ENCODE assay signal across 17 cellular contexts in genomic region chr1:2128189-2128901, GRCh38.
DNase-seq lines count a peak whose midpoint lies in the region; ATAC-seq and TF ChIP-seq lines count a peak whose summit lies in the region.
"Had no signal": no experiment of that assay in that cellular context is flagged by ENCODE, and none has a peak within 500 bp of the region (broad histone marks: within the 10 kb centered on the region; RNA-seq: fewer than 3 reads in every experiment).

No MANE protein-coding gene starts in this region.

- DNase-seq in Right ventricle myocardium inferior (ENCODE audit: missing footprints) (peak; percentile 45), left cardiac atrium (no peak), cardiac septum (ENCODE audit: low spot score) (peak; percentile 58), nephron progenitor cell (no peak), upper lobe of left lung (peak; percentile 91 to 92), OCI-M1 (lab: John Stamatoyannopoulos, UW) (no peak), SHP77 (lab: John Stamatoyannopoulos, UW) (no peak)
- DNase-seq: activated naive CD8-positive, alpha-beta T cell treated with anti-CD3 and anti-CD28 coated beads for 36 hours; brain microvascular endothelial cell; HFFc6; natural killer cell; NCI-H1092 treated with DMSO at 0.1 percent for 48 hours; NCI-H2081; NCI-H524; RPMI8226 had no signal

- no peaks in the 10 kb centered on the region for H3K36me3 ChIP-seq in upper lobe of left lung
- H3K36me3 ChIP-seq: brain microvascular endothelial cell, prostate gland had no signal

- TF ChIP-seq CTCF in nephron progenitor cell (IDR thresholded peaks at IDR 0.05) (no peak), upper lobe of left lung (IDR thresholded peaks at IDR 0.05) (no peak)

- H3K27me3 Mint-ChIP-seq in nephron progenitor cell (ENCODE audit: low read depth, poor library complexity) = no peaks in the 10 kb centered on the region
- H3K27me3 Mint-ChIP-seq: activated naive CD8-positive, alpha-beta T cell treated with anti-CD3 and anti-CD28 coated beads for 36 hours had no signal

- H3K9me3 ChIP-seq in upper lobe of left lung = no peaks in the 10 kb centered on the region
- H3K9me3 ChIP-seq: prostate gland had no signal

- WGBS in upper lobe of left lung, 2 donors = 80 to 86% methylated on average over 21 to 29 of the region's 29 CpGs

- intact Hi-C loops in Right ventricle myocardium inferior (cut with DNase I) = no loop called here
- intact Hi-C loops in left cardiac atrium (cut with DNase I) = no loop called here
- intact Hi-C loops in cardiac septum (cut with DNase I) = loop anchor here (5.0 kb wide), 1 partner anchor 254 kb away; no protein-coding TSS in a partner anchor

- peak in 2 of 4 donors; percentile 34 to 55 for TF ChIP-seq POLR2A in upper lobe of left lung (IDR thresholded peaks at IDR 0.05)

- H3K4me1 ChIP-seq in upper lobe of left lung = peaks cover 7 to 47% (median 36%) of the 10 kb centered on the region in 4 donors

- H3K9me3 Mint-ChIP-seq in nephron progenitor cell = peaks cover 4% of the 10 kb centered on the region
- H3K9me3 Mint-ChIP-seq: HFFc6, natural killer cell had no signal

- H3K27me3 ChIP-seq in upper lobe of left lung = no peaks in the 10 kb centered on the region
- H3K27me3 ChIP-seq: brain microvascular endothelial cell had no signal

- peak overlapping the region; percentile 49 for H3K27ac Mint-ChIP-seq in nephron progenitor cell
- H3K27ac Mint-ChIP-seq: activated naive CD8-positive, alpha-beta T cell treated with anti-CD3 and anti-CD28 coated beads for 36 hours; HFFc6; natural killer cell had no signal

- no peaks in the 10 kb centered on the region for H3K36me3 Mint-ChIP-seq in nephron progenitor cell (ENCODE audit: low read depth)
- H3K36me3 Mint-ChIP-seq: activated naive CD8-positive, alpha-beta T cell treated with anti-CD3 and anti-CD28 coated beads for 36 hours; natural killer cell had no signal

- H3K27ac ChIP-seq in upper lobe of left lung = peak overlapping the region; percentile 69 to 94 (median 84)
- H3K27ac ChIP-seq: brain microvascular endothelial cell had no signal

- no peak overlapping the region for H3K4me3 ChIP-seq in upper lobe of left lung
- H3K4me3 ChIP-seq: prostate gland had no signal

- TF ChIP-seq EP300 in upper lobe of left lung (IDR thresholded peaks at IDR 0.05) = peak in 1 of 4 donors; percentile 77

- no peak overlapping the region for H3K4me3 Mint-ChIP-seq in nephron progenitor cell
- H3K4me3 Mint-ChIP-seq: activated naive CD8-positive, alpha-beta T cell treated with anti-CD3 and anti-CD28 coated beads for 36 hours; HFFc6; natural killer cell had no signal

- ATAC-seq in Right ventricle myocardium inferior (no peak), left cardiac atrium (no peak), upper lobe of left lung (ENCODE audit: low FRiP score in 2 of 2) (peak in 1 of 2 donors; percentile 90), HG02571 (IDR thresholded peaks at IDR 0.05; ENCODE audit: unreplicated experiment) (no peak)
- ATAC-seq: natural killer cell had no signal

- H3K4me1 Mint-ChIP-seq in nephron progenitor cell = peaks cover 35% of the 10 kb centered on the region

Comparison
In these comparisons a context has a peak if more than half of its experiments do, and no peak if none do; other contexts are left out.
1. DNase-seq: peak in Right ventricle myocardium inferior (single experiment), cardiac septum (single experiment) and upper lobe of left lung (2 of 2); none in left cardiac atrium (single experiment), nephron progenitor cell (single experiment), OCI-M1 (single experiment) and SHP77 (0 of 2).